1 cellular context compared by ENCODE assay signal in genomic region chr20:43456809-43457639, GRCh38.
A peak's percentile ranks its signal among the peaks of the same experiment; 100 is the strongest.
TF ChIP-seq lines count a peak whose summit lies in the region.

No MANE protein-coding gene starts in this region.

TF ChIP-seq in HepG2, 621 proteins besides CTCF, POLR2A, EP300 and RAD21 (continued from another document and continues in another):
- TF ChIP-seq TEF (CRISPR knock-in tag; IDR thresholded peaks at IDR 0.05) = peak; percentile 55; the same call in 1 of the 2 replicates
- TF ChIP-seq ZNF891 (CRISPR knock-in tag; IDR thresholded peaks at IDR 0.05) = no peak
- TF ChIP-seq ZNF879 (CRISPR knock-in tag; IDR thresholded peaks at IDR 0.05) = no peak
- TF ChIP-seq TEAD2 (CRISPR knock-in tag; IDR thresholded peaks at IDR 0.05) = no peak
- no peak for TF ChIP-seq E2F5 (CRISPR knock-in tag; conservative IDR thresholded peaks at IDR 0.05)
- no peak for TF ChIP-seq HIC2 (CRISPR knock-in tag; IDR thresholded peaks at IDR 0.05; ENCODE audit: low read depth)
- no peak for TF ChIP-seq MATR3 (CRISPR knock-in tag; IDR thresholded peaks at IDR 0.05)
- no peak for TF ChIP-seq ZFP36 (IDR thresholded peaks at IDR 0.05; ENCODE audit: borderline replicate concordance, low read depth, low read length, partially characterized antibody)
- no peak for TF ChIP-seq TCF7L2 (IDR thresholded peaks at IDR 0.05; ENCODE audit: low read depth, low read length)
- TF ChIP-seq ZNF550 (CRISPR knock-in tag; IDR thresholded peaks at IDR 0.05; ENCODE audit: borderline replicate concordance) = no peak
- TF ChIP-seq ARID3A (IDR thresholded peaks at IDR 0.05; ENCODE audit: low read depth, low read length) = 0 out of 2 replicates have a peak, but pooled peaks have one; percentile 4
- no peak for TF ChIP-seq MBNL3 (CRISPR knock-in tag; conservative IDR thresholded peaks at IDR 0.05)
- TF ChIP-seq ZNF609 (CRISPR knock-in tag; IDR thresholded peaks at IDR 0.05; ENCODE audit: borderline replicate concordance) = no peak; the same call in 1 of the 2 replicates
- no peak for TF ChIP-seq ZBTB14 (CRISPR knock-in tag; IDR thresholded peaks at IDR 0.05)
- no peak for TF ChIP-seq ZNF530 (CRISPR knock-in tag; IDR thresholded peaks at IDR 0.05; ENCODE audit: low read depth)
- peak; percentile 28; the same call in 1 of the 2 replicates for TF ChIP-seq TIGD3 (CRISPR knock-in tag; IDR thresholded peaks at IDR 0.05; ENCODE audit: borderline replicate concordance)
- TF ChIP-seq KDM1A (CRISPR knock-in tag; IDR thresholded peaks at IDR 0.05) = no peak
- no peak for TF ChIP-seq SNAI1 (CRISPR knock-in tag; IDR thresholded peaks at IDR 0.05; ENCODE audit: borderline replicate concordance)
- no peak for TF ChIP-seq ZNF260 (CRISPR knock-in tag; IDR thresholded peaks at IDR 0.05; ENCODE audit: borderline replicate concordance, low read depth)
- no peak for TF ChIP-seq ZNF367 (CRISPR knock-in tag; IDR thresholded peaks at IDR 0.05; ENCODE audit: borderline replicate concordance)
- no peak; the same call in 1 of the 2 replicates for TF ChIP-seq ZBTB34 (CRISPR knock-in tag; IDR thresholded peaks at IDR 0.05)
- peak; percentile 88 for TF ChIP-seq NFYC (CRISPR knock-in tag; IDR thresholded peaks at IDR 0.05)
- TF ChIP-seq ZNF124 (CRISPR knock-in tag; IDR thresholded peaks at IDR 0.05) = no peak
- TF ChIP-seq ZFP1 (CRISPR knock-in tag; IDR thresholded peaks at IDR 0.05) = no peak
- TF ChIP-seq BRD4 (CRISPR knock-in tag; IDR thresholded peaks at IDR 0.05) = peak; percentile 84; the same call in 1 of the 2 replicates
- no peak for TF ChIP-seq ZNF616 (CRISPR knock-in tag; IDR thresholded peaks at IDR 0.05; ENCODE audit: low read depth)
- TF ChIP-seq HMGXB3 (CRISPR knock-in tag; IDR thresholded peaks at IDR 0.05; ENCODE audit: borderline replicate concordance) = no peak
- no peak for TF ChIP-seq ZNF737 (CRISPR knock-in tag; IDR thresholded peaks at IDR 0.05; ENCODE audit: borderline replicate concordance)
- TF ChIP-seq FOXA3 (CRISPR knock-in tag; IDR thresholded peaks at IDR 0.05) = no peak
- TF ChIP-seq USF2 (IDR thresholded peaks at IDR 0.05; ENCODE audit: low read depth, low read length) = no peak
- no peak for TF ChIP-seq USF2 (CRISPR knock-in tag; IDR thresholded peaks at IDR 0.05; ENCODE audit: borderline replicate concordance)
- no peak for TF ChIP-seq RBM39 (IDR thresholded peaks at IDR 0.05; ENCODE audit: low read depth, low read length, poor library complexity, severe bottlenecking)
